6 cellular contexts compared by ENCODE assay signal in genomic region chr9:132155514-132155913, GRCh38. TPM values are rescaled to one million over a fixed set of nuclear protein-coding genes. Genes with fewer than 3 reads are reported as not detected.
"Had no signal": no experiment of that assay in that cellular context is flagged by ENCODE, and none has a peak within 500 bp of the region (broad histone marks: within the 10 kb centered on the region; RNA-seq: fewer than 3 reads in every experiment).

No MANE protein-coding gene starts in this region.

- DNase-seq: GOT3, HCEC 1CT, KBM-7 had no signal

- FAIRE-seq: H54, HTR-8/SVneo had no signal

RNA-seq across cellular contexts. Expression of gene NTNG2, which starts 6.3 kb away (rescaled TPM):
- total RNA-seq: HT-29 had no signal
